8 cellular contexts compared by ENCODE assay signal in the genomic region with DNA sequence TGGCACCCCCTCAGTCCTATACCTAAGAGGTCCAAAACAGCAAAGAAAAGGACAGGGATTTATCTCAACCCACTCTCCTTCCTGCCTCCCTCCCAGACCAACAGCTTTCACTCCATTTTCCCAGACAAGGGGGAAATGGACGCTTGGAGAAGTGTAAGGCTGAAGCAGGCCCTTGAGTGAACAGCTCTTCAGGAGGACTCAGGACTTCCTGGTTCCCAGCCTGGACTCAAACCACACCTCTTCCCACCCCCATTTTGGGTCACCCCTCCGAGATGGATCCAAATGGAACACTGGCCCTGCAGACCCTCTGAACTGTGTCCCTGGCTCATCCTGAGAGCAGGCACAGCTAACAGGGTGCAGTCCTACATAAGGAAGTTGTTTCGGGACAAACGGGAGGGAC. TPM values are rescaled to one million over a fixed set of nuclear protein-coding genes. Genes with fewer than 3 reads are reported as not detected.
DNase-seq lines count a peak whose midpoint lies in the region; ATAC-seq lines count a peak whose summit lies in the region.

No MANE protein-coding gene starts in this region.

- ATAC-seq in HG03039 (IDR thresholded peaks at IDR 0.05; ENCODE audit: unreplicated experiment), result no peak
- ATAC-seq in GM21526 (IDR thresholded peaks at IDR 0.05; ENCODE audit: low FRiP score, unreplicated experiment), result no peak

- peaks cover 11% of the 10 kb centered on the region for H3K36me3 Mint-ChIP-seq in activated naive CD4-positive, alpha-beta T cell treated with anti-CD3 and anti-CD28 coated beads for 36 hours (ENCODE audit: low read depth)
- peaks cover 25% of the 10 kb centered on the region for H3K36me3 Mint-ChIP-seq in activated T-helper 1 cell treated with anti-CD3 and anti-CD28 coated beads, Interleukin-12 subunit alpha, Interleukin-12 subunit beta, Interleukin-2, Interleukin-4 antibody, amounts not matched to agents 30 ng/mL and 10 ng/mL and 1 ng/mL, durations not matched to agents 14 hours and 24 hours and 36 hours (ENCODE audit: low read depth)

- no peak overlapping the region for H3K27ac ChIP-seq in thymus (ENCODE audit: low read depth)

- peaks cover 1% of the 10 kb centered on the region for H3K9me3 ChIP-seq in thymus (ENCODE audit: control insufficient read depth)

- CTCF ChIA-PET in activated naive CD4-positive, alpha-beta T cell treated with anti-CD3 and anti-CD28 coated beads for 36 hours (lab: Charles Lee), result interaction anchor here (1.0 to 2.4 kb wide), 4 partner anchors 14 to 41 kb away, joined by 3 to 11 read pairs (median 8); no protein-coding TSS in a partner anchor

- H3K4me1 ChIP-seq in thymus (ENCODE audit: control insufficient read depth, insufficient read depth, low read length), result peaks cover 42% of the 10 kb centered on the region

- H3K27ac Mint-ChIP-seq in activated naive CD4-positive, alpha-beta T cell treated with anti-CD3 and anti-CD28 coated beads for 36 hours, result peak overlapping the region; percentile 90
- peak overlapping the region; percentile 61 for H3K27ac Mint-ChIP-seq in activated T-helper 1 cell treated with anti-CD3 and anti-CD28 coated beads, Interleukin-12 subunit alpha, Interleukin-12 subunit beta, Interleukin-2, Interleukin-4 antibody, amounts not matched to agents 30 ng/mL and 10 ng/mL and 1 ng/mL, durations not matched to agents 14 hours and 24 hours and 36 hours

- intact Hi-C loops in activated naive CD4-positive, alpha-beta T cell treated with anti-CD3 and anti-CD28 coated beads for 36 hours (cut with micrococcal nuclease), result loop anchor here (2.0 to 5.0 kb wide), 2 partner anchors 61 to 206 kb away; a partner anchor contains a TSS
- intact Hi-C loops in activated T-helper 1 cell treated with anti-CD3 and anti-CD28 coated beads, Interleukin-12 subunit alpha, Interleukin-12 subunit beta, Interleukin-2, Interleukin-4 antibody, amounts not matched to agents 30 ng/mL and 10 ng/mL and 1 ng/mL, durations not matched to agents 14 hours and 24 hours and 36 hours (cut with micrococcal nuclease), result loop anchor here (2.0 kb wide), 1 partner anchor 205 kb away; a partner anchor contains a TSS

- H3K9me3 Mint-ChIP-seq in activated naive CD4-positive, alpha-beta T cell treated with anti-CD3 and anti-CD28 coated beads for 36 hours, result no peaks in the 10 kb centered on the region
- no peaks in the 10 kb centered on the region for H3K9me3 Mint-ChIP-seq in activated T-helper 1 cell treated with anti-CD3 and anti-CD28 coated beads, Interleukin-12 subunit alpha, Interleukin-12 subunit beta, Interleukin-2, Interleukin-4 antibody, amounts not matched to agents 30 ng/mL and 10 ng/mL and 1 ng/mL, durations not matched to agents 14 hours and 24 hours and 36 hours

- no peaks in the 10 kb centered on the region for H3K27me3 ChIP-seq in thymus (ENCODE audit: control insufficient read depth, insufficient read depth)

- 15% methylated on average over 4 of the region's 4 CpGs for WGBS in thymus

- peak overlapping the region; percentile 93 for H3K4me3 Mint-ChIP-seq in activated naive CD4-positive, alpha-beta T cell treated with anti-CD3 and anti-CD28 coated beads for 36 hours
- H3K4me3 Mint-ChIP-seq in activated T-helper 1 cell treated with anti-CD3 and anti-CD28 coated beads, Interleukin-12 subunit alpha, Interleukin-12 subunit beta, Interleukin-2, Interleukin-4 antibody, amounts not matched to agents 30 ng/mL and 10 ng/mL and 1 ng/mL, durations not matched to agents 14 hours and 24 hours and 36 hours, result peak overlapping the region; percentile 95

- no peaks in the 10 kb centered on the region for H3K27me3 Mint-ChIP-seq in activated naive CD4-positive, alpha-beta T cell treated with anti-CD3 and anti-CD28 coated beads for 36 hours (ENCODE audit: low read depth)
- no peaks in the 10 kb centered on the region for H3K27me3 Mint-ChIP-seq in activated T-helper 1 cell treated with anti-CD3 and anti-CD28 coated beads, Interleukin-12 subunit alpha, Interleukin-12 subunit beta, Interleukin-2, Interleukin-4 antibody, amounts not matched to agents 30 ng/mL and 10 ng/mL and 1 ng/mL, durations not matched to agents 14 hours and 24 hours and 36 hours (ENCODE audit: insufficient read depth)

- H3K4me3 ChIP-seq in thymus (ENCODE audit: low read length), result peak overlapping the region; percentile 99

- H3K36me3 ChIP-seq in thymus (ENCODE audit: control insufficient read depth, insufficient read depth), result peaks cover 21% of the 10 kb centered on the region

- no peak for DNase-seq in activated naive CD4-positive, alpha-beta T cell treated with anti-CD3 and anti-CD28 coated beads for 36 hours
- DNase-seq in activated naive CD4-positive, alpha-beta T cell treated with anti-CD3 and anti-CD28 coated beads, Interleukin-2, amount 50 U/mL, for 16 hours, result no peak
- DNase-seq in activated T-helper 1 cell treated with anti-CD3 and anti-CD28 coated beads, Interleukin-12 subunit alpha, Interleukin-12 subunit beta, Interleukin-2, Interleukin-4 antibody, amounts not matched to agents 30 ng/mL and 10 ng/mL and 1 ng/mL, durations not matched to agents 14 hours and 24 hours and 36 hours (ENCODE audit: low spot score), result no peak
- DNase-seq in kidney tubule cell (ENCODE audit: low spot score), result peak; percentile 26
- no peak for DNase-seq in effector CD8-positive, alpha-beta T cell (lab: John Stamatoyannopoulos, UW)

- peaks cover 56% of the 10 kb centered on the region for H3K4me1 Mint-ChIP-seq in activated naive CD4-positive, alpha-beta T cell treated with anti-CD3 and anti-CD28 coated beads for 36 hours (ENCODE audit: low read depth)
- peaks cover 50% of the 10 kb centered on the region for H3K4me1 Mint-ChIP-seq in activated T-helper 1 cell treated with anti-CD3 and anti-CD28 coated beads, Interleukin-12 subunit alpha, Interleukin-12 subunit beta, Interleukin-2, Interleukin-4 antibody, amounts not matched to agents 30 ng/mL and 10 ng/mL and 1 ng/mL, durations not matched to agents 14 hours and 24 hours and 36 hours (ENCODE audit: low read depth)

RNA-seq across cellular contexts. Expression of a gene that starts 2.7 kb away (rescaled TPM):
- 10 to 100 TPM; 44.9 to 49.0 TPM for total RNA-seq in activated naive CD4-positive, alpha-beta T cell treated with anti-CD3 and anti-CD28 coated beads for 36 hours
- 107 and 109 TPM in 2 replicates for total RNA-seq in activated T-helper 1 cell treated with anti-CD3 and anti-CD28 coated beads, Interleukin-12 subunit alpha, Interleukin-12 subunit beta, Interleukin-2, Interleukin-4 antibody, amounts not matched to agents 30 ng/mL and 10 ng/mL and 1 ng/mL, durations not matched to agents 14 hours and 24 hours and 36 hours
- 37.4 TPM for polyA plus RNA-seq in thymus

RNA-seq across cellular contexts. Expression of a gene that starts 11.9 kb away (rescaled TPM):
- total RNA-seq in activated naive CD4-positive, alpha-beta T cell treated with anti-CD3 and anti-CD28 coated beads for 36 hours, result 10 to 100 TPM; 11.8 to 15.2 TPM
- total RNA-seq in activated T-helper 1 cell treated with anti-CD3 and anti-CD28 coated beads, Interleukin-12 subunit alpha, Interleukin-12 subunit beta, Interleukin-2, Interleukin-4 antibody, amounts not matched to agents 30 ng/mL and 10 ng/mL and 1 ng/mL, durations not matched to agents 14 hours and 24 hours and 36 hours, result 8.6 and 10.7 TPM in 2 replicates
- 1.6 TPM for polyA plus RNA-seq in thymus

RNA-seq across cellular contexts. Expression of a gene that starts 36.7 kb away (rescaled TPM):
- total RNA-seq in activated naive CD4-positive, alpha-beta T cell treated with anti-CD3 and anti-CD28 coated beads for 36 hours, result under 1 TPM in 1 of 2 experiments, not detected in 1; 0.07 TPM
- 0.10 TPM in 1 of 2 replicates, not detected in the other for total RNA-seq in activated T-helper 1 cell treated with anti-CD3 and anti-CD28 coated beads, Interleukin-12 subunit alpha, Interleukin-12 subunit beta, Interleukin-2, Interleukin-4 antibody, amounts not matched to agents 30 ng/mL and 10 ng/mL and 1 ng/mL, durations not matched to agents 14 hours and 24 hours and 36 hours
- 0.21 TPM for polyA plus RNA-seq in thymus

RNA-seq across cellular contexts. Expression of a gene that starts 39.3 kb away (rescaled TPM):
- 10 to 100 TPM; 49.4 to 50.9 TPM for total RNA-seq in activated naive CD4-positive, alpha-beta T cell treated with anti-CD3 and anti-CD28 coated beads for 36 hours
- 85.0 and 85.1 TPM in 2 replicates for total RNA-seq in activated T-helper 1 cell treated with anti-CD3 and anti-CD28 coated beads, Interleukin-12 subunit alpha, Interleukin-12 subunit beta, Interleukin-2, Interleukin-4 antibody, amounts not matched to agents 30 ng/mL and 10 ng/mL and 1 ng/mL, durations not matched to agents 14 hours and 24 hours and 36 hours
- polyA plus RNA-seq in thymus, result 58.5 TPM

RNA-seq across cellular contexts. Expression of a gene that starts 52.8 kb away (rescaled TPM):
- 10 to 100 TPM; 60.1 to 66.8 TPM for total RNA-seq in activated naive CD4-positive, alpha-beta T cell treated with anti-CD3 and anti-CD28 coated beads for 36 hours
- 50.4 and 52.5 TPM in 2 replicates for total RNA-seq in activated T-helper 1 cell treated with anti-CD3 and anti-CD28 coated beads, Interleukin-12 subunit alpha, Interleukin-12 subunit beta, Interleukin-2, Interleukin-4 antibody, amounts not matched to agents 30 ng/mL and 10 ng/mL and 1 ng/mL, durations not matched to agents 14 hours and 24 hours and 36 hours
- 112 TPM for polyA plus RNA-seq in thymus
